Comparison of ENCODE assay signal across 8 cellular contexts in the genomic region with DNA sequence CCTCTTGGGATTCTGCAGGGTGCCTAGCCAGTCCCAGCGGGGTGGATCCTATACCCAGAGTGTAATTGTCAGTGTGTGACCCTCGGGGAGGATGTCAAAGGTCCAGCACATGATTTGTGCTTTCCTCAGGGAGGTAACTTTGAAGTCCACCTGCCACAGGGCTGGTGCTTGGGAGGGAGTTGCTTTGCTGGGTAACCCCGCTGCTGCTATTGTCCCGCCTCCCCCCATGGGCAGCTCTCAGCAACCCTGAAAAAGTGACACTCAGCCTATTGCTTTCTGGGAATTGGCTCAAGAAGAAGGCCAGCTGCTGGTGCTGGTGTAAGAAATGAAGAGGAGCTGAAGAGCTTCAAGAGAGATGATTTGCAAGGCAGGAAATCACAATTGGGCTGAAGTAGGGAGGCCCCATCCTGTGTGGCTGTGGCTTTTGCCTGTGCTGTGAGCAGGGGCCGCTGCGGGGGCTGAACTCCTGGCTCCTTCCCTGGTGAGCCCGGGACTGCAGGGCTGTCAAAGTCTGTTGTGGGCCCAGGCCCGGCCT. TPM values are rescaled to one million over a fixed set of nuclear protein-coding genes. Genes with fewer than 3 reads are reported as not detected.
DNase-seq lines count a peak whose midpoint lies in the region; ATAC-seq, FAIRE-seq and TF ChIP-seq lines count a peak whose summit lies in the region.

No MANE protein-coding gene starts in this region.

- H3K9me3 Mint-ChIP-seq in natural killer cell: peaks cover 3 to 10% of the 10 kb centered on the region in 2 donors

- DNase-seq in GDM1 (lab: John Stamatoyannopoulos, UW) (peak; percentile 84), natural killer cell (peak; percentile 23), RCC 7860 (ENCODE audit: low spot score) (no peak), left ventricle myocardium inferior (no peak), ACHN (no peak)
- peak; percentile 76 for DNase-seq in activated CD8-positive, alpha-beta memory T cell treated with anti-CD3 and anti-CD28 coated beads, Interleukin-2, amount 50 U/mL, for 48 hours

- H3K36me3 Mint-ChIP-seq in natural killer cell: peaks cover 8% of the 10 kb centered on the region

- peak overlapping the region; percentile 71 to 84 for H3K27ac Mint-ChIP-seq in natural killer cell

- H3K9me3 ChIP-seq in left ventricle myocardium inferior (replicated peaks): peaks cover 5% of the 10 kb centered on the region

- H3K27ac ChIP-seq in left ventricle myocardium inferior (replicated peaks): no peak overlapping the region

- no peak for FAIRE-seq in RCC 7860 (lab: Jason Lieb, UNC)

- TF ChIP-seq CTCF in natural killer cell (IDR thresholded peaks at IDR 0.05) (no peak), left ventricle myocardium inferior (IDR thresholded peaks at IDR 0.05; ENCODE audit: borderline replicate concordance) (no peak)

- no peaks in the 10 kb centered on the region for H3K27me3 Mint-ChIP-seq in natural killer cell (ENCODE audit: low read depth in 2 of 2)

- no peaks in the 10 kb centered on the region for H3K36me3 ChIP-seq in left ventricle myocardium inferior

- in situ Hi-C loops in ACHN (cut with HindIII; ENCODE audit: low pct_ligation_motif_present, low pct_unique_long_range_greater_than_20kb, low sequenced_read_pairs): no loop called here

- no peaks in the 10 kb centered on the region for H3K27me3 ChIP-seq in left ventricle myocardium inferior (ENCODE audit: low read depth)

- ATAC-seq in HG02981 (IDR thresholded peaks at IDR 0.05; ENCODE audit: unreplicated experiment) (peak; percentile 43), natural killer cell (peak; percentile 81 to 91 (median 89)), HG02840 (IDR thresholded peaks at IDR 0.05; ENCODE audit: low FRiP score, unreplicated experiment) (no peak)

- peaks cover 22 to 30% of the 10 kb centered on the region in 2 donors for H3K4me1 Mint-ChIP-seq in natural killer cell

- no peak overlapping the region for H3K4me3 ChIP-seq in left ventricle myocardium inferior

- H3K4me3 Mint-ChIP-seq in natural killer cell: peak overlapping the region; percentile 80

- intact Hi-C loops in natural killer cell (cut with micrococcal nuclease) (no loop called here), left ventricle myocardium inferior (cut with micrococcal nuclease) (no loop called here)

- H3K4me1 ChIP-seq in left ventricle myocardium inferior: peaks cover 32% of the 10 kb centered on the region

RNA-seq across cellular contexts. Expression of a gene that starts 36.4 kb away (rescaled TPM):
- total RNA-seq in natural killer cell (10 to 100 TPM in 1 of 3 donors, 1 to 10 TPM in 2; 8.4 to 25.6 (median 9.8) TPM), left ventricle myocardium inferior (12.4 TPM)

Comparison
In these comparisons a context has a peak if more than half of its experiments do, and no peak if none do; other contexts are left out.
1. DNase-seq: peak in GDM1 (single experiment), activated CD8-positive, alpha-beta memory T cell treated with anti-CD3 and anti-CD28 coated beads, Interleukin-2, amount 50 U/mL, for 48 hours (single experiment) and natural killer cell (single experiment); none in RCC 7860 (single experiment), left ventricle myocardium inferior (single experiment) and ACHN (single experiment).